19 cellular contexts compared by ENCODE assay signal in genomic region chr9:116928884-116929283, GRCh38.
DNase-seq lines count a peak whose midpoint lies in the region; TF ChIP-seq lines count a peak whose summit lies in the region.
"Had no signal": no experiment of that assay in that cellular context is flagged by ENCODE, and none has a peak within 500 bp of the region (broad histone marks: within the 10 kb centered on the region; RNA-seq: fewer than 3 reads in every experiment).

No MANE protein-coding gene starts in this region.

- H3K4me1 ChIP-seq in mesenchymal stem cell (ENCODE audit: control insufficient read depth, insufficient read depth, low read depth, low read length) (peaks cover 7% of the 10 kb centered on the region), esophagus squamous epithelium (no peaks in the 10 kb centered on the region)
- H3K4me1 ChIP-seq: suprapubic skin, vagina had no signal

- no peak overlapping the region for H2AK5ac ChIP-seq in mesenchymal stem cell (ENCODE audit: low read length, severe bottlenecking)

- no peak overlapping the region for H4K8ac ChIP-seq in mesenchymal stem cell (ENCODE audit: low read length)

- no peak overlapping the region for H3K18ac ChIP-seq in mesenchymal stem cell (ENCODE audit: low read depth in 1 of 2, low read length in 2 of 2)

- WGBS in mesenchymal stem cell = 55% methylated on average over 4 of the region's 4 CpGs
- WGBS in esophagus squamous epithelium, 2 donors = 44 to 49% methylated on average over 4 of the region's 4 CpGs

- H2BK120ac ChIP-seq in mesenchymal stem cell (ENCODE audit: low read depth, low read length) = no peak overlapping the region

- POLR2A ChIA-PET in RWPE1 (lab: Yijun Ruan, JAX; ENCODE audit: low non-redundant PET) = no interaction called here

- DNase-seq in H7 (peak; percentile 30), RWPE1 (ENCODE audit: low spot score) (peak; percentile 71), glomerular visceral epithelial cell (ENCODE audit: extremely low spot score) (peak; percentile 13), mesenchymal stem cell (no peak), esophagus squamous epithelium (lab: John Stamatoyannopoulos, UW) (no peak), hypothalamus (lab: John Stamatoyannopoulos, UW) (no peak), D341Med (ENCODE audit: low spot score) (no peak)
- DNase-seq: activated B cell treated with CpG ODN at 0.5 μM for 24 hours; activated CD4-positive, alpha-beta memory T cell treated with anti-CD3 and anti-CD28 coated beads for 36 hours; activated effector memory CD4-positive, alpha-beta T cell treated with anti-CD3 and anti-CD28 coated beads, Interleukin-2, amount 50 U/mL, for 16 hours; CD4-positive, alpha-beta T cell; DMS 273 treated with DMSO at 0.1 percent for 48 hours; effector memory CD4-positive, alpha-beta T cell; GDM1; HFFc6; NCI-H1417 treated with DMSO at 0.1 percent for 48 hours; RPMI8226 had no signal

- H2BK5ac ChIP-seq in mesenchymal stem cell (ENCODE audit: low read depth, low read length, poor library complexity, severe bottlenecking) = no peak overlapping the region

- H3K14ac ChIP-seq in mesenchymal stem cell (ENCODE audit: low read length in 2 of 2) = no peak overlapping the region

- peak overlapping the region; percentile 23 for H3K4me2 ChIP-seq in mesenchymal stem cell (ENCODE audit: low read length, poor library complexity, severe bottlenecking)

- H3K4ac ChIP-seq in mesenchymal stem cell (ENCODE audit: low read depth in 1 of 2, low read length in 2 of 2) = no peak overlapping the region

- no peaks in the 10 kb centered on the region for H3K79me1 ChIP-seq in mesenchymal stem cell (replicated peaks; ENCODE audit: low read length, poor library complexity, severe bottlenecking)

- H3K27ac ChIP-seq in RWPE1 (no peak overlapping the region), mesenchymal stem cell (ENCODE audit: low read length, poor library complexity, severe bottlenecking) (peak overlapping the region; percentile 55), esophagus squamous epithelium (no peak overlapping the region)
- H3K27ac ChIP-seq: suprapubic skin, vagina had no signal

- intact Hi-C loops in esophagus squamous epithelium (cut with DNase I) = no loop called here

- no peak overlapping the region for H4K91ac ChIP-seq in mesenchymal stem cell (ENCODE audit: low read length)

- CTCF ChIA-PET in RWPE1 (lab: Yijun Ruan, JAX) = interaction anchor here (1.0 kb wide), 1 partner anchor 9 kb away, joined by 3 read pairs; no protein-coding TSS in a partner anchor

- no peak overlapping the region for H3K9ac ChIP-seq in mesenchymal stem cell (ENCODE audit: low read length)

- H3K36me3 ChIP-seq in H7 (replicated peaks; ENCODE audit: control insufficient read depth, insufficient read depth, low read length) (no peaks in the 10 kb centered on the region), mesenchymal stem cell (ENCODE audit: control insufficient read depth in 1 of 2, insufficient read depth in 2 of 2, low read depth in 1 of 2, low read length in 2 of 2) (no peaks in the 10 kb centered on the region), esophagus squamous epithelium (no peaks in the 10 kb centered on the region)
- H3K36me3 ChIP-seq: suprapubic skin, vagina had no signal

- H3K23ac ChIP-seq in mesenchymal stem cell (ENCODE audit: low read length in 2 of 2) = no peak overlapping the region

- no peaks in the 10 kb centered on the region for H3K9me3 ChIP-seq in mesenchymal stem cell (ENCODE audit: control insufficient read depth, low read length)
- no peaks in the 10 kb centered on the region for H3K9me3 ChIP-seq in esophagus squamous epithelium
- H3K9me3 ChIP-seq: suprapubic skin, vagina had no signal

- H2BK15ac ChIP-seq in mesenchymal stem cell (ENCODE audit: low read depth, poor library complexity, severe bottlenecking) = no peak overlapping the region

- H3K4me3 ChIP-seq in H7 (ENCODE audit: insufficient read depth, low read depth, low read length) (no peak overlapping the region), mesenchymal stem cell (ENCODE audit: insufficient read depth in 1 of 2, low read depth in 1 of 2, low read length in 2 of 2) (no peak overlapping the region), esophagus squamous epithelium (no peak overlapping the region)
- H3K4me3 ChIP-seq: suprapubic skin, vagina had no signal

- H2BK12ac ChIP-seq in mesenchymal stem cell (ENCODE audit: low read length in 2 of 2) = no peak overlapping the region

- H3K27me3 ChIP-seq in H7 (ENCODE audit: control insufficient read depth, insufficient read depth, low read length) = no peaks in the 10 kb centered on the region
- H3K27me3 ChIP-seq in mesenchymal stem cell (ENCODE audit: control insufficient read depth in 1 of 2, insufficient read depth in 1 of 2, low read length in 2 of 2) = peaks cover 0 to 17% of the 10 kb centered on the region in 2 experiments
- H3K27me3 ChIP-seq in esophagus squamous epithelium = no peaks in the 10 kb centered on the region
- H3K27me3 ChIP-seq: suprapubic skin, vagina had no signal

- TF ChIP-seq POLR2A in esophagus squamous epithelium (IDR thresholded peaks at IDR 0.05) = no peak

- TF ChIP-seq CTCF in RWPE1 (conservative IDR thresholded peaks at IDR 0.05; ENCODE audit: low read depth) (no peak; the same call in 1 of the 2 replicates), esophagus squamous epithelium (IDR thresholded peaks at IDR 0.05) (no peak)

- H2AFZ ChIP-seq in mesenchymal stem cell (ENCODE audit: low read depth, low read length) = no peak overlapping the region

Comparison
In these comparisons a context has a peak if more than half of its experiments do, and no peak if none do; other contexts are left out.
1. DNase-seq: peak in H7 (single experiment), RWPE1 (single experiment) and glomerular visceral epithelial cell (single experiment); none in mesenchymal stem cell (single experiment), esophagus squamous epithelium (single experiment), hypothalamus (0 of 51) and D341Med (single experiment).